In genomic region chr16:30063278-30063892, GRCh38 we compare ENCODE assay signal across 8 cellular contexts. TPM values are rescaled to one million over a fixed set of nuclear protein-coding genes. Genes with fewer than 3 reads are reported as not detected.
DNase-seq lines count a peak whose midpoint lies in the region; ATAC-seq lines count a peak whose summit lies in the region.

No MANE protein-coding gene starts in this region.

- H3K4me1 Mint-ChIP-seq in T-helper 1 cell treated with Interleukin-12 subunit alpha and Interleukin-12 subunit beta and Interleukin-4 antibody, amounts not matched to agents 30 μg/mL and 1 μg/mL, for 36 hours (ENCODE audit: low read depth): peaks cover 21% of the 10 kb centered on the region
- H3K4me1 Mint-ChIP-seq in activated T-helper 1 cell treated with anti-CD3 and anti-CD28 coated beads, Interleukin-12 subunit alpha, Interleukin-12 subunit beta, Interleukin-2, Interleukin-4 antibody, amounts not matched to agents 30 ng/mL and 10 ng/mL and 1 ng/mL, durations not matched to agents 14 hours and 24 hours and 36 hours (ENCODE audit: low read depth): peaks cover 13% of the 10 kb centered on the region
- peaks cover 24 to 32% of the 10 kb centered on the region in 2 donors for H3K4me1 Mint-ChIP-seq in immature natural killer cell

- intact Hi-C loops in activated T-helper 1 cell treated with anti-CD3 and anti-CD28 coated beads, Interleukin-12 subunit alpha, Interleukin-12 subunit beta, Interleukin-2, Interleukin-4 antibody, amounts not matched to agents 30 ng/mL and 10 ng/mL and 1 ng/mL, durations not matched to agents 14 hours and 24 hours and 36 hours (cut with micrococcal nuclease): no loop called here

- H3K27ac Mint-ChIP-seq in T-helper 1 cell treated with Interleukin-12 subunit alpha and Interleukin-12 subunit beta and Interleukin-4 antibody, amounts not matched to agents 30 μg/mL and 1 μg/mL, for 36 hours: peak overlapping the region; percentile 99
- peak overlapping the region; percentile 100 for H3K27ac Mint-ChIP-seq in activated T-helper 1 cell treated with anti-CD3 and anti-CD28 coated beads, Interleukin-12 subunit alpha, Interleukin-12 subunit beta, Interleukin-2, Interleukin-4 antibody, amounts not matched to agents 30 ng/mL and 10 ng/mL and 1 ng/mL, durations not matched to agents 14 hours and 24 hours and 36 hours
- peak overlapping the region; percentile 95 to 100 (median 98) for H3K27ac Mint-ChIP-seq in immature natural killer cell

- peak overlapping the region; percentile 99 for H3K4me3 Mint-ChIP-seq in T-helper 1 cell treated with Interleukin-12 subunit alpha and Interleukin-12 subunit beta and Interleukin-4 antibody, amounts not matched to agents 30 μg/mL and 1 μg/mL, for 36 hours
- H3K4me3 Mint-ChIP-seq in activated T-helper 1 cell treated with anti-CD3 and anti-CD28 coated beads, Interleukin-12 subunit alpha, Interleukin-12 subunit beta, Interleukin-2, Interleukin-4 antibody, amounts not matched to agents 30 ng/mL and 10 ng/mL and 1 ng/mL, durations not matched to agents 14 hours and 24 hours and 36 hours: peak overlapping the region; percentile 99
- H3K4me3 Mint-ChIP-seq in immature natural killer cell: peak overlapping the region; percentile 98 to 99 (median 99)

- no peak for ATAC-seq in HG02852 (IDR thresholded peaks at IDR 0.05; ENCODE audit: unreplicated experiment)
- no peak for ATAC-seq in HG02623 (IDR thresholded peaks at IDR 0.05; ENCODE audit: unreplicated experiment)

- H3K27me3 Mint-ChIP-seq in T-helper 1 cell treated with Interleukin-12 subunit alpha and Interleukin-12 subunit beta and Interleukin-4 antibody, amounts not matched to agents 30 μg/mL and 1 μg/mL, for 36 hours (ENCODE audit: low read depth): no peaks in the 10 kb centered on the region
- peaks cover 1% of the 10 kb centered on the region for H3K27me3 Mint-ChIP-seq in activated T-helper 1 cell treated with anti-CD3 and anti-CD28 coated beads, Interleukin-12 subunit alpha, Interleukin-12 subunit beta, Interleukin-2, Interleukin-4 antibody, amounts not matched to agents 30 ng/mL and 10 ng/mL and 1 ng/mL, durations not matched to agents 14 hours and 24 hours and 36 hours (ENCODE audit: insufficient read depth)
- peaks cover 6 to 18% (median 13%) of the 10 kb centered on the region in 3 donors for H3K27me3 Mint-ChIP-seq in immature natural killer cell (ENCODE audit: low read depth in 3 of 3)

- peaks cover 21% of the 10 kb centered on the region for H3K36me3 Mint-ChIP-seq in T-helper 1 cell treated with Interleukin-12 subunit alpha and Interleukin-12 subunit beta and Interleukin-4 antibody, amounts not matched to agents 30 μg/mL and 1 μg/mL, for 36 hours (ENCODE audit: low read depth)
- H3K36me3 Mint-ChIP-seq in activated T-helper 1 cell treated with anti-CD3 and anti-CD28 coated beads, Interleukin-12 subunit alpha, Interleukin-12 subunit beta, Interleukin-2, Interleukin-4 antibody, amounts not matched to agents 30 ng/mL and 10 ng/mL and 1 ng/mL, durations not matched to agents 14 hours and 24 hours and 36 hours (ENCODE audit: low read depth): peaks cover 20% of the 10 kb centered on the region
- peaks cover 3 to 10% (median 7%) of the 10 kb centered on the region in 3 donors for H3K36me3 Mint-ChIP-seq in immature natural killer cell

- no peaks in the 10 kb centered on the region for H3K9me3 Mint-ChIP-seq in T-helper 1 cell treated with Interleukin-12 subunit alpha and Interleukin-12 subunit beta and Interleukin-4 antibody, amounts not matched to agents 30 μg/mL and 1 μg/mL, for 36 hours
- no peaks in the 10 kb centered on the region for H3K9me3 Mint-ChIP-seq in activated T-helper 1 cell treated with anti-CD3 and anti-CD28 coated beads, Interleukin-12 subunit alpha, Interleukin-12 subunit beta, Interleukin-2, Interleukin-4 antibody, amounts not matched to agents 30 ng/mL and 10 ng/mL and 1 ng/mL, durations not matched to agents 14 hours and 24 hours and 36 hours
- no peaks in the 10 kb centered on the region for H3K9me3 Mint-ChIP-seq in immature natural killer cell

- peak overlapping the region; percentile 99 for H3K27ac ChIP-seq in substantia nigra (ENCODE audit: low read depth, low read length, poor library complexity, severe bottlenecking)

- no peak for DNase-seq in T-helper 1 cell
- no peak for DNase-seq in activated T-helper 1 cell treated with anti-CD3 and anti-CD28 coated beads, Interleukin-12 subunit alpha, Interleukin-12 subunit beta, Interleukin-2, Interleukin-4 antibody, amounts not matched to agents 30 ng/mL and 10 ng/mL and 1 ng/mL, durations not matched to agents 14 hours and 24 hours and 36 hours (ENCODE audit: low spot score)
- no peak for DNase-seq in immature natural killer cell
- peak in 3 of 49 donors; percentile 35 to 65 (median 53) for DNase-seq in substantia nigra (lab: John Stamatoyannopoulos, UW)
- DNase-seq in NCI-H345 treated with DMSO at 0.1 percent for 48 hours (lab: John Stamatoyannopoulos, UW; ENCODE audit: unreplicated experiment): no peak

RNA-seq across cellular contexts. Expression of gene ALDOA, which starts 2.2 kb away (rescaled TPM):
- 1,715 and 1,718 TPM in 2 replicates for total RNA-seq in activated T-helper 1 cell treated with anti-CD3 and anti-CD28 coated beads, Interleukin-12 subunit alpha, Interleukin-12 subunit beta, Interleukin-2, Interleukin-4 antibody, amounts not matched to agents 30 ng/mL and 10 ng/mL and 1 ng/mL, durations not matched to agents 14 hours and 24 hours and 36 hours
- 1,000 to 10,000 TPM in 2 of 3 donors, 100 to 1,000 TPM in 1; 741 to 1,156 (median 1,018) TPM for polyA plus RNA-seq in immature natural killer cell

RNA-seq across cellular contexts. Expression of gene PPP4C, which starts 12.4 kb away (rescaled TPM):
- total RNA-seq in activated T-helper 1 cell treated with anti-CD3 and anti-CD28 coated beads, Interleukin-12 subunit alpha, Interleukin-12 subunit beta, Interleukin-2, Interleukin-4 antibody, amounts not matched to agents 30 ng/mL and 10 ng/mL and 1 ng/mL, durations not matched to agents 14 hours and 24 hours and 36 hours: 133 and 147 TPM in 2 replicates
- 100 to 1,000 TPM; 244 to 365 (median 317) TPM for polyA plus RNA-seq in immature natural killer cell

RNA-seq across cellular contexts. Expression of gene TBX6, which starts 28.3 kb away (rescaled TPM):
- 1.6 and 1.8 TPM in 2 replicates for total RNA-seq in activated T-helper 1 cell treated with anti-CD3 and anti-CD28 coated beads, Interleukin-12 subunit alpha, Interleukin-12 subunit beta, Interleukin-2, Interleukin-4 antibody, amounts not matched to agents 30 ng/mL and 10 ng/mL and 1 ng/mL, durations not matched to agents 14 hours and 24 hours and 36 hours
- not detected for polyA plus RNA-seq in immature natural killer cell

RNA-seq across cellular contexts. Expression of gene TLCD3B, which starts 32.3 kb away (rescaled TPM):
- 1.6 and 1.9 TPM in 2 replicates for total RNA-seq in activated T-helper 1 cell treated with anti-CD3 and anti-CD28 coated beads, Interleukin-12 subunit alpha, Interleukin-12 subunit beta, Interleukin-2, Interleukin-4 antibody, amounts not matched to agents 30 ng/mL and 10 ng/mL and 1 ng/mL, durations not matched to agents 14 hours and 24 hours and 36 hours
- not detected for polyA plus RNA-seq in immature natural killer cell

RNA-seq across cellular contexts. Expression of gene YPEL3, which starts 32.6 kb away (rescaled TPM):
- 14.5 and 15.1 TPM in 2 replicates for total RNA-seq in activated T-helper 1 cell treated with anti-CD3 and anti-CD28 coated beads, Interleukin-12 subunit alpha, Interleukin-12 subunit beta, Interleukin-2, Interleukin-4 antibody, amounts not matched to agents 30 ng/mL and 10 ng/mL and 1 ng/mL, durations not matched to agents 14 hours and 24 hours and 36 hours
- 100 to 1,000 TPM; 248 to 354 (median 284) TPM for polyA plus RNA-seq in immature natural killer cell
